In genomic region chr10:28060031-28060607, GRCh38 we compare ENCODE assay signal across 1 cellular context.
TF ChIP-seq lines count a peak whose summit lies in the region.

No MANE protein-coding gene starts in this region.

TF ChIP-seq in HCT116, 20 proteins besides CTCF, POLR2A, EP300 and RAD21 (continued from another document):
- no peak for TF ChIP-seq REST (IDR thresholded peaks at IDR 0.05; ENCODE audit: low read depth)
- no peak for TF ChIP-seq TCF7L2 (IDR thresholded peaks at IDR 0.05; ENCODE audit: borderline replicate concordance, extremely low read depth, insufficient read depth, insufficient read length)
